In genomic region chr6:90611996-90612690, GRCh38 we compare ENCODE assay signal across 13 cellular contexts. TPM values are rescaled to one million over a fixed set of nuclear protein-coding genes. Genes with fewer than 3 reads are reported as not detected.
DNase-seq lines count a peak whose midpoint lies in the region; ATAC-seq and TF ChIP-seq lines count a peak whose summit lies in the region.
"Had no signal": no experiment of that assay in that cellular context is flagged by ENCODE, and none has a peak within 500 bp of the region (broad histone marks: within the 10 kb centered on the region; RNA-seq: fewer than 3 reads in every experiment).

No MANE protein-coding gene starts in this region.

- H3K9ac ChIP-seq in iPS-20b (ENCODE audit: low read depth, low read length) = peak overlapping the region; percentile 64; the same call in 1 of the 2 replicates

- H3K36me3 Mint-ChIP-seq in activated T-cell treated with anti-CD3 and anti-CD28 coated beads, Interleukin-2, amount 50 U/mL, for 72 hours (ENCODE audit: insufficient read depth in 2 of 2) = peaks cover 2% of the 10 kb centered on the region in 2 donors

- H3K4me1 Mint-ChIP-seq in activated T-cell treated with anti-CD3 and anti-CD28 coated beads, Interleukin-2, amount 50 U/mL, for 72 hours (ENCODE audit: low read depth) = peaks cover 14% of the 10 kb centered on the region

- no peaks in the 10 kb centered on the region for H3K9me3 Mint-ChIP-seq in activated T-cell treated with anti-CD3 and anti-CD28 coated beads, Interleukin-2, amount 50 U/mL, for 72 hours
- H3K9me3 Mint-ChIP-seq: central memory CD8-positive, alpha-beta T cell had no signal

- H3K36me3 ChIP-seq in iPS-20b (ENCODE audit: insufficient read depth, low read depth, low read length) = no peaks in the 10 kb centered on the region
- H3K36me3 ChIP-seq: prostate gland, transverse colon had no signal

- peak overlapping the region; percentile 86 to 96 for H3K4me3 Mint-ChIP-seq in activated T-cell treated with anti-CD3 and anti-CD28 coated beads, Interleukin-2, amount 50 U/mL, for 72 hours

- H3K9me3 ChIP-seq in iPS-20b (ENCODE audit: insufficient read depth, low read depth, low read length) = no peaks in the 10 kb centered on the region
- H3K9me3 ChIP-seq: prostate gland, transverse colon had no signal

- no peak overlapping the region for H3K27ac ChIP-seq in iPS-20b (ENCODE audit: low read length)

- DNase-seq in activated T-cell treated with anti-CD3 and anti-CD28 coated beads, Interleukin-2, amount 50 U/mL, for 72 hours = no peak
- DNase-seq in activated T-cell treated with anti-CD3 and anti-CD28 coated beads, Interleukin-2, amount 50 U/mL, for 48 hours = no peak
- DNase-seq in SHP77 treated with DMSO at 0.1 percent for 48 hours (lab: John Stamatoyannopoulos, UW) (peak; percentile 25), retinal pigment epithelial cell (ENCODE audit: low read depth) (peak; percentile 25), NCI-H146 (lab: John Stamatoyannopoulos, UW) (no peak)
- DNase-seq: ACHN, activated gamma-delta T cell treated with Interleukin-2 at 50 U/mL for 16 hours, transverse colon had no signal

- H3K27me3 Mint-ChIP-seq in activated T-cell treated with anti-CD3 and anti-CD28 coated beads, Interleukin-2, amount 50 U/mL, for 72 hours (ENCODE audit: low read depth) = peaks cover 71% of the 10 kb centered on the region

- ATAC-seq in activated T-cell treated with anti-CD3 and anti-CD28 coated beads, Interleukin-2, amount 50 U/mL, for 72 hours (replicated peaks in 1 of 2) = no peak
- ATAC-seq in HG02981 (IDR thresholded peaks at IDR 0.05; ENCODE audit: unreplicated experiment) = no peak
- ATAC-seq in GM19397 (IDR thresholded peaks at IDR 0.05; ENCODE audit: unreplicated experiment) = no peak

- H3K4me3 ChIP-seq in iPS-20b (ENCODE audit: low read length) (peak overlapping the region; percentile 65), retinal pigment epithelial cell (ENCODE audit: low read length) (no peak overlapping the region)

- H3K27ac Mint-ChIP-seq in activated T-cell treated with anti-CD3 and anti-CD28 coated beads, Interleukin-2, amount 50 U/mL, for 72 hours = no peak overlapping the region

- H3K27me3 ChIP-seq in iPS-20b (ENCODE audit: insufficient read depth, low read length) = peaks cover 36% of the 10 kb centered on the region

- peaks cover 11% of the 10 kb centered on the region; the same call in 1 of the 2 replicates for H3K4me1 ChIP-seq in iPS-20b (ENCODE audit: insufficient read depth, low read length)
- H3K4me1 ChIP-seq: prostate gland had no signal

- no peak for TF ChIP-seq CTCF in retinal pigment epithelial cell (conservative IDR thresholded peaks at IDR 0.05; ENCODE audit: low read depth, low read length)

RNA-seq across cellular contexts. Expression of gene MAP3K7, which starts 25.3 kb away (rescaled TPM):
- total RNA-seq in activated T-cell treated with anti-CD3 and anti-CD28 coated beads, Interleukin-2, amount 50 U/mL, for 72 hours = 10 to 100 TPM; 25.3 to 26.3 TPM

Comparison
In these comparisons a context has a peak if more than half of its experiments do, and no peak if none do; other contexts are left out.
1. DNase-seq: peak in SHP77 treated with DMSO at 0.1 percent for 48 hours (single experiment) and retinal pigment epithelial cell (single experiment); none in activated T-cell treated with anti-CD3 and anti-CD28 coated beads, Interleukin-2, amount 50 U/mL, for 72 hours (0 of 2), activated T-cell treated with anti-CD3 and anti-CD28 coated beads, Interleukin-2, amount 50 U/mL, for 48 hours (0 of 2) and NCI-H146 (single experiment).